Comparison of ENCODE assay signal across 1 cellular context in the genomic region with DNA sequence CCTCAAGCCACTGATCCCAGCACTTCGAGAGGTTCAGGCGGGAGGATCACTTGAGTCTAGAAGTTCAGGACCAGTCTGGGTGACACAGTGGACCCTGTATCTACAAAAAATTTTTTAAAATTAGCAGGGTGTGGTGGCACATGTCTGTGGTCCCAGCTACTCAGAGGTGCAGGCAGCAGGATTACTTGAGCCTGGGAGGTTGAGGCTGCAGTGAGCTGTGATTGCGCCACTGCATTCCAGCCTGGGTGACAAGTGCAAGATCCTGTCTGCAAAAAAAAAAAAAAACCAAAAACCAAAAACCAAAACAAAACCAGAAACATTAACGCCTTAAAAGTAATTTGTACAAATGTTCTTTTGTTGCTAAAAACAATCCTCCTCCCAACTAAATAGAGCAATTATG.
TF ChIP-seq lines count a peak whose summit lies in the region.

No MANE protein-coding gene starts in this region.

TF ChIP-seq in H1, 55 proteins besides CTCF, POLR2A, EP300 and RAD21 (continued from another document):
- TF ChIP-seq TEAD4 (IDR thresholded peaks at IDR 0.05; ENCODE audit: low read depth, low read length) (peak; percentile 21; the same call in 1 of the 2 replicates), CEBPB (IDR thresholded peaks at IDR 0.05; ENCODE audit: low read depth, low read length) (peak; percentile 74), NANOG (IDR thresholded peaks at IDR 0.05; ENCODE audit: insufficient read depth, low read depth, low read length, poor library complexity, severe bottlenecking) (no peak), CHD1 (IDR thresholded peaks at IDR 0.05; ENCODE audit: low read depth, low read length) (no peak), KDM4A (IDR thresholded peaks at IDR 0.05; ENCODE audit: low read depth, low read length, severe bottlenecking) (no peak)
